19 cellular contexts compared by ENCODE assay signal in genomic region chrX:18856645-18856997, GRCh38.
"Had no signal": no experiment of that assay in that cellular context is flagged by ENCODE, and none has a peak within 500 bp of the region (broad histone marks: within the 10 kb centered on the region; RNA-seq: fewer than 3 reads in every experiment).

No MANE protein-coding gene starts in this region.

- H3K36me3 ChIP-seq: ascending aorta, esophagus muscularis mucosa, lower lobe of right lung, spleen, thoracic aorta, upper lobe of left lung had no signal

- H3K36me3 Mint-ChIP-seq: stimulated activated naive B cell treated with anti-CD40 and anti-IgM and Interleukin-4, amounts not matched to agents 10 μg/mL and 1 μg/mL and 100 μg/mL, for 72 hours had no signal

- H3K27me3 Mint-ChIP-seq: activated CD4-positive, alpha-beta T cell treated with anti-CD3 and anti-CD28 coated beads, Interleukin-2, amount 10 ng/mL, durations not matched to agents 7 days and 5 days; stimulated activated naive B cell treated with anti-CD40 and anti-IgM and Interleukin-4, amounts not matched to agents 10 μg/mL and 1 μg/mL and 100 μg/mL, for 72 hours had no signal

- H3K27ac ChIP-seq: ascending aorta, esophagus muscularis mucosa, lower lobe of right lung, psoas muscle, thoracic aorta, upper lobe of left lung had no signal

- H3K9me3 ChIP-seq: ascending aorta, esophagus muscularis mucosa, lower lobe of right lung, psoas muscle, thoracic aorta, upper lobe of left lung had no signal

- ATAC-seq: activated CD8-positive, alpha-beta T cell treated with anti-CD3 and anti-CD28 coated beads, Interleukin-2, amount 10 ng/mL, durations not matched to agents 7 days and 5 days; left cardiac atrium; lower lobe of right lung; psoas muscle; sciatic nerve had no signal

- H3K4me3 Mint-ChIP-seq: activated CD4-positive, alpha-beta T cell treated with anti-CD3 and anti-CD28 coated beads, Interleukin-2, amount 10 ng/mL, durations not matched to agents 7 days and 5 days; activated CD8-positive, alpha-beta T cell treated with anti-CD3 and anti-CD28 coated beads, Interleukin-2, amount 10 ng/mL, durations not matched to agents 7 days and 5 days; activated naive CD4-positive, alpha-beta T cell treated with anti-CD3 and anti-CD28 coated beads for 36 hours; activated T-cell treated with anti-CD3 and anti-CD28 coated beads, Interleukin-2, amount 50 U/mL, for 24 hours; dendritic cell treated with granulocyte-macrophage colony-stimulating factor and Interleukin-4, amounts not matched to agents 40 ng/mL and 50 ng/mL, for 4 days; neural crest cell; T-helper 1 cell treated with Interleukin-12 subunit alpha and Interleukin-12 subunit beta and Interleukin-4 antibody, amounts not matched to agents 30 μg/mL and 1 μg/mL, for 36 hours had no signal

- H3K27me3 ChIP-seq: ascending aorta, esophagus muscularis mucosa, spleen, upper lobe of left lung had no signal

- H3K4me3 ChIP-seq: ascending aorta, esophagus muscularis mucosa, lower lobe of right lung, psoas muscle, spleen, thoracic aorta, upper lobe of left lung had no signal

- H3K27ac Mint-ChIP-seq: activated CD4-positive, alpha-beta T cell treated with anti-CD3 and anti-CD28 coated beads, Interleukin-2, amount 10 ng/mL, durations not matched to agents 7 days and 5 days; activated CD8-positive, alpha-beta T cell treated with anti-CD3 and anti-CD28 coated beads, Interleukin-2, amount 10 ng/mL, durations not matched to agents 7 days and 5 days; activated naive CD4-positive, alpha-beta T cell treated with anti-CD3 and anti-CD28 coated beads for 36 hours; activated T-cell treated with anti-CD3 and anti-CD28 coated beads, Interleukin-2, amount 50 U/mL, for 24 hours; activated T-helper 2 cell treated with anti-CD3 and anti-CD28 coated beads, Interferon-gamma antibody, Interleukin-2, Interleukin-4, amounts not matched to agents 10 μg/mL and 5 μg/mL and 100 μg/mL, durations not matched to agents 14 hours and 24 hours and 36 hours; dendritic cell treated with granulocyte-macrophage colony-stimulating factor and Interleukin-4, amounts not matched to agents 40 ng/mL and 50 ng/mL, for 4 days; stimulated activated naive B cell treated with anti-CD40 and anti-IgM and Interleukin-4, amounts not matched to agents 10 μg/mL and 1 μg/mL and 100 μg/mL, for 72 hours had no signal

- H3K4me1 ChIP-seq: ascending aorta, esophagus muscularis mucosa, lower lobe of right lung, psoas muscle, upper lobe of left lung had no signal

- H3K4me1 Mint-ChIP-seq: neural crest cell had no signal

- DNase-seq: activated CD4-positive, alpha-beta T cell treated with anti-CD3 and anti-CD28 coated beads, Interleukin-2, amount 10 ng/mL, durations not matched to agents 7 days and 5 days; activated CD8-positive, alpha-beta T cell treated with anti-CD3 and anti-CD28 coated beads, Interleukin-2, amount 10 ng/mL, durations not matched to agents 7 days and 5 days; activated naive CD4-positive, alpha-beta T cell treated with anti-CD3 and anti-CD28 coated beads for 36 hours; activated T-cell treated with anti-CD3 and anti-CD28 coated beads, Interleukin-2, amount 50 U/mL, for 24 hours; effector CD8-positive, alpha-beta T cell; left cardiac atrium; lower lobe of right lung; psoas muscle; spleen; stimulated activated naive B cell treated with anti-CD40 and anti-IgM and Interleukin-4, amounts not matched to agents 10 μg/mL and 1 μg/mL and 100 μg/mL, for 72 hours; upper lobe of left lung had no signal

- H3K9me3 Mint-ChIP-seq: activated CD4-positive, alpha-beta T cell treated with anti-CD3 and anti-CD28 coated beads, Interleukin-2, amount 10 ng/mL, durations not matched to agents 7 days and 5 days; activated naive CD4-positive, alpha-beta T cell treated with anti-CD3 and anti-CD28 coated beads for 36 hours; activated T-helper 2 cell treated with anti-CD3 and anti-CD28 coated beads, Interferon-gamma antibody, Interleukin-2, Interleukin-4, amounts not matched to agents 10 μg/mL and 5 μg/mL and 100 μg/mL, durations not matched to agents 14 hours and 24 hours and 36 hours; dendritic cell treated with granulocyte-macrophage colony-stimulating factor and Interleukin-4, amounts not matched to agents 40 ng/mL and 50 ng/mL, for 4 days; T-helper 1 cell treated with Interleukin-12 subunit alpha and Interleukin-12 subunit beta and Interleukin-4 antibody, amounts not matched to agents 30 μg/mL and 1 μg/mL, for 36 hours had no signal
